In genomic region chr1:42477775-42478174, GRCh38 we compare ENCODE assay signal across 30 cellular contexts. TPM values are rescaled to one million over a fixed set of nuclear protein-coding genes. Genes with fewer than 3 reads are reported as not detected.
"Had no signal": no experiment of that assay in that cellular context is flagged by ENCODE, and none has a peak within 500 bp of the region (broad histone marks: within the 10 kb centered on the region; RNA-seq: fewer than 3 reads in every experiment).

No MANE protein-coding gene starts in this region.

- ATAC-seq: effector memory CD8-positive, alpha-beta T cell; esophagus mucosa; foreskin keratinocyte; gastrocnemius medialis; gastroesophageal sphincter had no signal

- H3K9me3 Mint-ChIP-seq: dendritic cell treated with granulocyte-macrophage colony-stimulating factor and Interleukin-4, amounts not matched to agents 40 ng/mL and 50 ng/mL, for 4 days; effector memory CD8-positive, alpha-beta T cell; endodermal cell had no signal

- H3K27me3 Mint-ChIP-seq: dendritic cell treated with granulocyte-macrophage colony-stimulating factor and Interleukin-4, amounts not matched to agents 40 ng/mL and 50 ng/mL, for 4 days; effector memory CD8-positive, alpha-beta T cell had no signal

- H3K4me1 ChIP-seq: colonic mucosa, esophagus muscularis mucosa, esophagus squamous epithelium, foreskin keratinocyte, gastrocnemius medialis, gastroesophageal sphincter had no signal

- H3K4me1 Mint-ChIP-seq: endodermal cell had no signal

- H3K27ac ChIP-seq: colonic mucosa, coronary artery, dorsolateral prefrontal cortex, epithelial cell of prostate, esophagus muscularis mucosa, esophagus squamous epithelium, foreskin keratinocyte, gastrocnemius medialis, gastroesophageal sphincter had no signal

- H3K9me3 ChIP-seq: colonic mucosa, esophagus muscularis mucosa, esophagus squamous epithelium, gastrocnemius medialis, gastroesophageal sphincter, heart left ventricle, heart right ventricle had no signal

- H3K36me3 ChIP-seq: colonic mucosa, gastrocnemius medialis had no signal

- H3K27me3 ChIP-seq: colonic mucosa, dorsolateral prefrontal cortex, esophagus muscularis mucosa, esophagus squamous epithelium, gastrocnemius medialis, gastroesophageal sphincter, heart left ventricle, heart right ventricle had no signal

- H3K27ac Mint-ChIP-seq: dendritic cell treated with granulocyte-macrophage colony-stimulating factor and Interleukin-4, amounts not matched to agents 40 ng/mL and 50 ng/mL, for 4 days; effector memory CD8-positive, alpha-beta T cell; endodermal cell had no signal

- H3K4me3 Mint-ChIP-seq: dendritic cell treated with granulocyte-macrophage colony-stimulating factor and Interleukin-4, amounts not matched to agents 40 ng/mL and 50 ng/mL, for 4 days; effector memory CD8-positive, alpha-beta T cell; endodermal cell had no signal

- H3K4me3 ChIP-seq: colonic mucosa, coronary artery, dorsolateral prefrontal cortex, esophagus muscularis mucosa, esophagus squamous epithelium, gastrocnemius medialis, gastroesophageal sphincter, heart left ventricle, heart right ventricle had no signal

- DNase-seq: colonic mucosa; cortex of kidney; dermis blood vessel endothelial cell; dorsolateral prefrontal cortex; effector CD4-positive, alpha-beta T cell; effector CD8-positive, alpha-beta T cell; effector memory CD4-positive, alpha-beta T cell; effector memory CD8-positive, alpha-beta T cell; endodermal cell; erythroblast; esophagus squamous epithelium; foreskin fibroblast; foreskin keratinocyte; foreskin melanocyte; gastrocnemius medialis; glutamatergic neuron; head of caudate nucleus; heart left ventricle; heart right ventricle had no signal

- FAIRE-seq: colon, endometrium, endothelial cell of umbilical vein, frontal cortex had no signal

RNA-seq across cellular contexts. Expression of gene ZMYND12, which starts 22.0 kb away (rescaled TPM):
- total RNA-seq: frontal cortex, glomerular endothelial cell had no signal
